ENCODE assay signal across 8 cellular contexts in the genomic region with DNA sequence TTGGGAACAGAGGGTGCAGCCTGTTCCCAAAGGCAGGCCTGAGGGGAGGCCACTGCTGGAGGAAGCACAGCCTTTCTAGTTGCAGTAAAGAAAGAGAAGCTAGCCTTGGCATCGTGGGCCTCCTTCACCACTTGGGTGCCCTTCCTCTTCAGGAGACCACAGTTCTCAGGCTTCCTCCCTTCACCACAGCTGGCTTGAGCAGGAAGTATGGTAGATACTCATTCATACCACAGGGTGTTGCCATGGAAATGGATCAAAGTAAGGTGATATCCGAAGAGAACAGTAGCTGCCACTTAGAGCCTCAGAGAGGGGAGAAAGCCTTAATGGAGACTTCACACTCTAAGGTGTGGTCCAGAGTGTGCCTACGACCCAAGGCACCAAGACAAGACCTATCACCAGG.
A peak's percentile ranks its signal among the peaks of the same experiment; 100 is the strongest.
DNase-seq lines count a peak whose midpoint lies in the region; ATAC-seq, FAIRE-seq and TF ChIP-seq lines count a peak whose summit lies in the region.

No MANE protein-coding gene starts in this region.

- peaks cover 15% of the 10 kb centered on the region for H3K4me1 Mint-ChIP-seq in type B pancreatic cell (ENCODE audit: unreplicated experiment)

- intact Hi-C loops in GM12878 (cut with micrococcal nuclease; ENCODE audit: unreplicated experiment), result no loop called here
- intact Hi-C loops in vagina (cut with DNase I), result no loop called here

- POLR2A ChIA-PET in GM12878 (lab: Charles Lee), result interaction anchor here (0.8 to 5.9 kb wide), 3 partner anchors 9 to 19 kb away, joined by 4 to 87 read pairs (median 69); no protein-coding TSS in a partner anchor

- H3K9me3 ChIP-seq in GM12878 (replicated peaks; ENCODE audit: control insufficient read depth, insufficient read depth, low read length) (no peaks in the 10 kb centered on the region; the same call in 2 of the 3 replicates), vagina (no peaks in the 10 kb centered on the region)

- no peak for FAIRE-seq in GM12878 (lab: Jason Lieb, UNC)

- H3K4me3 Mint-ChIP-seq in type B pancreatic cell, result no peak overlapping the region

- BruUV-seq in GM12878 (replicated peaks; lab: Mats Ljungman, UMichigan), result no TSS peak

- SMC1A ChIA-PET in GM12878 (lab: Charles Lee; ENCODE audit: uncharacterized antibody, unreplicated experiment), result interaction anchor here (0.9 to 14.9 kb wide), 5 partner anchors 12 to 51 kb away, joined by 3 to 304 read pairs (median 23); no protein-coding TSS in a partner anchor

- RAD21 ChIA-PET in GM12878 (lab: Charles Lee; ENCODE audit: unreplicated experiment), result interaction anchor here (1.0 kb wide), 1 partner anchor 29 kb away, joined by 5 read pairs; no protein-coding TSS in a partner anchor

- H3K36me3 ChIP-seq in GM12878 (ENCODE audit: control insufficient read depth in 2 of 2, insufficient read depth in 2 of 2, low read length in 1 of 2) (no peaks in the 10 kb centered on the region), vagina (no peaks in the 10 kb centered on the region)

- no peak for TF ChIP-seq EP300 in GM12878 (IDR thresholded peaks at IDR 0.05; ENCODE audit: borderline replicate concordance in 1 of 2, control insufficient read depth in 1 of 2, low read depth in 2 of 2, low read length in 2 of 2)

- H2AFZ ChIP-seq in GM12878 (ENCODE audit: control insufficient read depth, low read depth, low read length), result peak overlapping the region; percentile 84

- TF ChIP-seq RAD21 in GM12878 (IDR thresholded peaks at IDR 0.05; ENCODE audit: insufficient read depth, low read depth, low read length), result no peak

- peaks cover 5% of the 10 kb centered on the region for H3K27me3 Mint-ChIP-seq in type B pancreatic cell

- H3K9me3 Mint-ChIP-seq in type B pancreatic cell, result peaks cover 12% of the 10 kb centered on the region

- TF ChIP-seq POLR2A in GM12878 (IDR thresholded peaks at IDR 0.05; ENCODE audit: low read depth, low read length), result no peak
- TF ChIP-seq POLR2A in vagina (IDR thresholded peaks at IDR 0.05), result no peak

- H3K36me3 Mint-ChIP-seq in type B pancreatic cell, result no peaks in the 10 kb centered on the region

- no peaks in the 10 kb centered on the region for H3K27me3 ChIP-seq in GM12878 (replicated peaks in 1 of 2; ENCODE audit: control insufficient read depth in 2 of 2, insufficient read depth in 2 of 2, low read length in 1 of 2)
- H3K27me3 ChIP-seq in vagina, result no peaks in the 10 kb centered on the region

- H3K27ac ChIP-seq in GM12878 (ENCODE audit: control insufficient read depth, insufficient read depth), result no peak overlapping the region
- H3K27ac ChIP-seq in vagina, result no peak overlapping the region

- DNase-seq in OCI-M1 (lab: John Stamatoyannopoulos, UW) (peak; percentile 19), GM12878 (ENCODE audit: low read depth, low spot score) (no peak), NCI-H146 (lab: John Stamatoyannopoulos, UW) (no peak), vagina (ENCODE audit: extremely low spot score in 2 of 2) (no peak), medulla oblongata (ENCODE audit: extremely low spot score) (no peak), type B pancreatic cell (ENCODE audit: extremely low spot score, unreplicated experiment) (no peak)

- no peak overlapping the region for H3K27ac Mint-ChIP-seq in type B pancreatic cell

- H3K9ac ChIP-seq in GM12878 (ENCODE audit: control insufficient read depth, insufficient read depth, low read length), result no peak overlapping the region

- H4K20me1 ChIP-seq in GM12878 (ENCODE audit: control insufficient read depth, insufficient read depth), result no peaks in the 10 kb centered on the region

- H3K4me3 ChIP-seq in GM12878, result no peak overlapping the region
- H3K4me3 ChIP-seq in vagina, result no peak overlapping the region

- in situ Hi-C loops in GM12878 (cut with MboI), result no loop called here

- CTCF ChIA-PET in GM12878 (lab: Yijun Ruan, JAX), result interaction anchor here (0.7 to 7.8 kb wide), 4 partner anchors 10 to 29 kb away, joined by 3 to 91 read pairs (median 37); no protein-coding TSS in a partner anchor

- H3K4me2 ChIP-seq in GM12878 (ENCODE audit: control insufficient read depth, insufficient read depth), result peak overlapping the region; percentile 90

- ATAC-seq in GM18873 (IDR thresholded peaks at IDR 0.05; ENCODE audit: low FRiP score, unreplicated experiment) (peak; percentile 69), HG02885 (IDR thresholded peaks at IDR 0.05; ENCODE audit: poor library complexity, unreplicated experiment) (peak; percentile 43), GM12878 (peak; percentile 57)

- H3K4me1 ChIP-seq in GM12878 (ENCODE audit: control insufficient read depth, insufficient read depth, low read length) (peaks cover 26% of the 10 kb centered on the region), vagina (peaks cover 24% of the 10 kb centered on the region)

- no peak for TF ChIP-seq CTCF in GM12878 (IDR thresholded peaks at IDR 0.05 in 2 of 3, conservative IDR thresholded peaks at IDR 0.05 in 1 of 3; ENCODE audit: control insufficient read depth in 2 of 3, extremely low read depth in 1 of 3, insufficient read depth in 1 of 3, low read depth in 3 of 3, low read length in 3 of 3)
- no peak for TF ChIP-seq CTCF in vagina (IDR thresholded peaks at IDR 0.05)
- no peak for TF ChIP-seq CTCF in type B pancreatic cell (conservative IDR thresholded peaks at IDR 0.05)

- no peaks in the 10 kb centered on the region for H3K79me2 ChIP-seq in GM12878 (ENCODE audit: control insufficient read depth, insufficient read depth, low read length)

- WGBS in GM12878 (ENCODE audit: insufficient coverage, insufficient replicate concordance, low lambda C conversion rate, missing lambda C conversion rate), result 25% methylated on average over 3 of the region's 3 CpGs

TF ChIP-seq in GM12878, 131 proteins besides CTCF, POLR2A, EP300 and RAD21 (continues in another document):
- TF ChIP-seq HDAC6 (IDR thresholded peaks at IDR 0.05; ENCODE audit: unreplicated experiment) (no peak), BMI1 (IDR thresholded peaks at IDR 0.05; ENCODE audit: borderline replicate concordance) (no peak), MTA2 (IDR thresholded peaks at IDR 0.05; ENCODE audit: low read depth) (0 out of 2 replicates have a peak, but pooled peaks have one; percentile 10), GABPA (IDR thresholded peaks at IDR 0.05; ENCODE audit: low read depth) (no peak), MTA3 (IDR thresholded peaks at IDR 0.05; ENCODE audit: borderline replicate concordance, low read length) (peak; percentile 33; the same call in 1 of the 2 replicates), RCOR1 (conservative IDR thresholded peaks at IDR 0.05; ENCODE audit: low read depth, low read length) (no peak), RUNX3 (IDR thresholded peaks at IDR 0.05; ENCODE audit: low read length) (peak; percentile 88), PBX3 (IDR thresholded peaks at IDR 0.05; ENCODE audit: insufficient replicate concordance, low read depth, low read length) (no peak), SMARCA5 (IDR thresholded peaks at IDR 0.05) (no peak), EGR1 (IDR thresholded peaks at IDR 0.05; ENCODE audit: borderline replicate concordance in 1 of 2, low read depth in 2 of 2, low read length in 2 of 2) (no peak), CHD2 (IDR thresholded peaks at IDR 0.05; ENCODE audit: borderline replicate concordance, low read depth, low read length) (no peak), SPI1 (IDR thresholded peaks at IDR 0.05; ENCODE audit: borderline replicate concordance, insufficient read depth, low read depth, low read length) (peak; percentile 66; the same call in 1 of the 2 replicates), RFX5 (IDR thresholded peaks at IDR 0.05; ENCODE audit: low read depth, low read length) (no peak), POLR2AphosphoS5 (IDR thresholded peaks at IDR 0.05; ENCODE audit: low read length) (no peak), PML (IDR thresholded peaks at IDR 0.05; ENCODE audit: low read length) (no peak), ETV6 (conservative IDR thresholded peaks at IDR 0.05 in 1 of 2, IDR thresholded peaks at IDR 0.05 in 1 of 2; ENCODE audit: borderline replicate concordance in 1 of 2, low read depth in 1 of 2) (peak in 1 of 2 experiments; percentile 72; a peak in 1 of 4 replicates), EED (IDR thresholded peaks at IDR 0.05; ENCODE audit: low read depth) (peak; percentile 75), SIX5 (IDR thresholded peaks at IDR 0.05; ENCODE audit: low read depth, low read length, severe bottlenecking) (no peak), TCF3 (IDR thresholded peaks at IDR 0.05; ENCODE audit: borderline replicate concordance, insufficient read depth, low read depth, low read length) (0 out of 2 replicates have a peak, but pooled peaks have one; percentile 46), CBX5 (IDR thresholded peaks at IDR 0.05; ENCODE audit: low read depth) (no peak), IKZF1 (conservative IDR thresholded peaks at IDR 0.05) (peak; percentile 46), IKZF2 (IDR thresholded peaks at IDR 0.05) (peak in 1 of 2 experiments; percentile 58; a peak in 1 of 4 replicates)
- TF ChIP-seq, protein P1, sequence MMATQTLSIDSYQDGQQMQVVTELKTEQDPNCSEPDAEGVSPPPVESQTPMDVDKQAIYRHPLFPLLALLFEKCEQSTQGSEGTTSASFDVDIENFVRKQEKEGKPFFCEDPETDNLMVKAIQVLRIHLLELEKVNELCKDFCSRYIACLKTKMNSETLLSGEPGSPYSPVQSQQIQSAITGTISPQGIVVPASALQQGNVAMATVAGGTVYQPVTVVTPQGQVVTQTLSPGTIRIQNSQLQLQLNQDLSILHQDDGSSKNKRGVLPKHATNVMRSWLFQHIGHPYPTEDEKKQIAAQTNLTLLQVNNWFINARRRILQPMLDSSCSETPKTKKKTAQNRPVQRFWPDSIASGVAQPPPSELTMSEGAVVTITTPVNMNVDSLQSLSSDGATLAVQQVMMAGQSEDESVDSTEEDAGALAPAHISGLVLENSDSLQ (IDR thresholded peaks at IDR 0.05), result peak; percentile 7; the same call in 1 of the 2 replicates
